1 cellular context compared by ENCODE assay signal in genomic region chr2:241137276-241138190, GRCh38.
TF ChIP-seq lines count a peak whose summit lies in the region.

No MANE protein-coding gene starts in this region.

TF ChIP-seq in HepG2, 621 proteins besides CTCF, POLR2A, EP300 and RAD21:
- TF ChIP-seq AGO2 (optimal IDR thresholded peaks at IDR 0.05; ENCODE audit: low read depth, low read length), result peak; percentile 28
- no peak for TF ChIP-seq TEAD3 (CRISPR knock-in tag; optimal IDR thresholded peaks at IDR 0.05; ENCODE audit: borderline replicate concordance)
